1 cellular context compared by ENCODE assay signal in the genomic region with DNA sequence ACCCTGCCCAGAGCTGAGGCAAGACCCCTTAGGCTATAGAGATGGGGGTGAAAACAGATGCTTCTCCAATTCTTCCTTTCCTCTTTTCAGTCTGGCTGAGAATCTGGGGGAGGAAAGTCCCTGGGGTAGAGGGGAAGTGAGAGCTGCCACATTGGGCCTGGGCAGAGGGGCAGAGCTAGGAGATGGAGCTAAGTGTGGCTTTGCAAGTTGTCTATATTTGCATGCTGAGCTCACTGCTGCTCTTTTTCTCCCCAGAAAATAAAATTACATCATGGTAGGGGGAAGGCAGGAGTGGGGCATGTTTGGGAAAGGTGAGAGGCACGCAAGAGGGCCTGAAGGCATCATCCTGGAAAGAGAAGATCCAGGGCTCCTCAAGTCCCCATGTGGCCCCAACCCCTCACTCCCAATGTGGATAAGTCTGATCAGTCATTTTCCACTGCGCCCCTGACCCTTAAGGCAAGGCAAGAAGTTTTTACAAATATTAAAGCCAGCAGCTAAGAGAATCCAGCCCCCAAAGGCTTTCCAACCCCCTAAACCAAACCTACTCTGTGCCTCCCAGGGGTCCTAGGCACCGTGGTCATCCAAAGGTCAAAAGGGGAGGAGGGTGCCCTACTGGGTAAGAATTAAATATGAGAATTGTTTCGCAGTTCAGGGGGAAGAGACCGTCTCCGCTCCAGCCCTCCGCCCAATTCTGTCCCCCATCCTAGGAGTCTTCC.
A peak's percentile ranks its signal among the peaks of the same experiment; 100 is the strongest.
TF ChIP-seq lines count a peak whose summit lies in the region.

No MANE protein-coding gene starts in this region.

TF ChIP-seq in GM12878, 131 proteins besides CTCF, POLR2A, EP300 and RAD21 (continued from another document and continues in another):
- TF ChIP-seq, protein P1, sequence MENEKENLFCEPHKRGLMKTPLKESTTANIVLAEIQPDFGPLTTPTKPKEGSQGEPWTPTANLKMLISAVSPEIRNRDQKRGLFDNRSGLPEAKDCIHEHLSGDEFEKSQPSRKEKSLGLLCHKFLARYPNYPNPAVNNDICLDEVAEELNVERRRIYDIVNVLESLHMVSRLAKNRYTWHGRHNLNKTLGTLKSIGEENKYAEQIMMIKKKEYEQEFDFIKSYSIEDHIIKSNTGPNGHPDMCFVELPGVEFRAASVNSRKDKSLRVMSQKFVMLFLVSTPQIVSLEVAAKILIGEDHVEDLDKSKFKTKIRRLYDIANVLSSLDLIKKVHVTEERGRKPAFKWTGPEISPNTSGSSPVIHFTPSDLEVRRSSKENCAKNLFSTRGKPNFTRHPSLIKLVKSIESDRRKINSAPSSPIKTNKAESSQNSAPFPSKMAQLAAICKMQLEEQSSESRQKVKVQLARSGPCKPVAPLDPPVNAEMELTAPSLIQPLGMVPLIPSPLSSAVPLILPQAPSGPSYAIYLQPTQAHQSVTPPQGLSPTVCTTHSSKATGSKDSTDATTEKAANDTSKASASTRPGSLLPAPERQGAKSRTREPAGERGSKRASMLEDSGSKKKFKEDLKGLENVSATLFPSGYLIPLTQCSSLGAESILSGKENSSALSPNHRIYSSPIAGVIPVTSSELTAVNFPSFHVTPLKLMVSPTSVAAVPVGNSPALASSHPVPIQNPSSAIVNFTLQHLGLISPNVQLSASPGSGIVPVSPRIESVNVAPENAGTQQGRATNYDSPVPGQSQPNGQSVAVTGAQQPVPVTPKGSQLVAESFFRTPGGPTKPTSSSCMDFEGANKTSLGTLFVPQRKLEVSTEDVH (IDR thresholded peaks at IDR 0.05; ENCODE audit: low read depth, partially characterized antibody), result no peak
- TF ChIP-seq, protein P2, sequence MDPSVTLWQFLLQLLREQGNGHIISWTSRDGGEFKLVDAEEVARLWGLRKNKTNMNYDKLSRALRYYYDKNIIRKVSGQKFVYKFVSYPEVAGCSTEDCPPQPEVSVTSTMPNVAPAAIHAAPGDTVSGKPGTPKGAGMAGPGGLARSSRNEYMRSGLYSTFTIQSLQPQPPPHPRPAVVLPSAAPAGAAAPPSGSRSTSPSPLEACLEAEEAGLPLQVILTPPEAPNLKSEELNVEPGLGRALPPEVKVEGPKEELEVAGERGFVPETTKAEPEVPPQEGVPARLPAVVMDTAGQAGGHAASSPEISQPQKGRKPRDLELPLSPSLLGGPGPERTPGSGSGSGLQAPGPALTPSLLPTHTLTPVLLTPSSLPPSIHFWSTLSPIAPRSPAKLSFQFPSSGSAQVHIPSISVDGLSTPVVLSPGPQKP (IDR thresholded peaks at IDR 0.05; ENCODE audit: low read depth, low read length), result no peak
- peak; percentile 77 for TF ChIP-seq MEF2B (IDR thresholded peaks at IDR 0.05; ENCODE audit: partially characterized antibody, poor library complexity, severe bottlenecking)
- TF ChIP-seq, protein P3, sequence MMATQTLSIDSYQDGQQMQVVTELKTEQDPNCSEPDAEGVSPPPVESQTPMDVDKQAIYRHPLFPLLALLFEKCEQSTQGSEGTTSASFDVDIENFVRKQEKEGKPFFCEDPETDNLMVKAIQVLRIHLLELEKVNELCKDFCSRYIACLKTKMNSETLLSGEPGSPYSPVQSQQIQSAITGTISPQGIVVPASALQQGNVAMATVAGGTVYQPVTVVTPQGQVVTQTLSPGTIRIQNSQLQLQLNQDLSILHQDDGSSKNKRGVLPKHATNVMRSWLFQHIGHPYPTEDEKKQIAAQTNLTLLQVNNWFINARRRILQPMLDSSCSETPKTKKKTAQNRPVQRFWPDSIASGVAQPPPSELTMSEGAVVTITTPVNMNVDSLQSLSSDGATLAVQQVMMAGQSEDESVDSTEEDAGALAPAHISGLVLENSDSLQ (IDR thresholded peaks at IDR 0.05), result no peak
- TF ChIP-seq, protein P4, sequence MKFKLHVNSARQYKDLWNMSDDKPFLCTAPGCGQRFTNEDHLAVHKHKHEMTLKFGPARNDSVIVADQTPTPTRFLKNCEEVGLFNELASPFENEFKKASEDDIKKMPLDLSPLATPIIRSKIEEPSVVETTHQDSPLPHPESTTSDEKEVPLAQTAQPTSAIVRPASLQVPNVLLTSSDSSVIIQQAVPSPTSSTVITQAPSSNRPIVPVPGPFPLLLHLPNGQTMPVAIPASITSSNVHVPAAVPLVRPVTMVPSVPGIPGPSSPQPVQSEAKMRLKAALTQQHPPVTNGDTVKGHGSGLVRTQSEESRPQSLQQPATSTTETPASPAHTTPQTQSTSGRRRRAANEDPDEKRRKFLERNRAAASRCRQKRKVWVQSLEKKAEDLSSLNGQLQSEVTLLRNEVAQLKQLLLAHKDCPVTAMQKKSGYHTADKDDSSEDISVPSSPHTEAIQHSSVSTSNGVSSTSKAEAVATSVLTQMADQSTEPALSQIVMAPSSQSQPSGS (IDR thresholded peaks at IDR 0.05; ENCODE audit: low read length), result peak; percentile 84
- no peak; the same call in 1 of the 2 replicates for TF ChIP-seq STAT3 (IDR thresholded peaks at IDR 0.05; ENCODE audit: low read depth, low read length)
- 0 out of 2 replicates have a peak, but pooled peaks have one; percentile 12 for TF ChIP-seq RB1 (IDR thresholded peaks at IDR 0.05; ENCODE audit: borderline replicate concordance)
- 0 out of 2 replicates have a peak, but pooled peaks have one; percentile 33 for TF ChIP-seq MEF2A (IDR thresholded peaks at IDR 0.05; ENCODE audit: insufficient read depth, low read depth, low read length)
- no peak for TF ChIP-seq SREBF2 (IDR thresholded peaks at IDR 0.05; ENCODE audit: low read length)
- TF ChIP-seq RCOR1 (conservative IDR thresholded peaks at IDR 0.05; ENCODE audit: low read depth, low read length), result 0 out of 2 replicates have a peak, but pooled peaks have one; percentile 69
- peak; percentile 71 for TF ChIP-seq NR2F1 (conservative IDR thresholded peaks at IDR 0.05)
- TF ChIP-seq, protein P5, sequence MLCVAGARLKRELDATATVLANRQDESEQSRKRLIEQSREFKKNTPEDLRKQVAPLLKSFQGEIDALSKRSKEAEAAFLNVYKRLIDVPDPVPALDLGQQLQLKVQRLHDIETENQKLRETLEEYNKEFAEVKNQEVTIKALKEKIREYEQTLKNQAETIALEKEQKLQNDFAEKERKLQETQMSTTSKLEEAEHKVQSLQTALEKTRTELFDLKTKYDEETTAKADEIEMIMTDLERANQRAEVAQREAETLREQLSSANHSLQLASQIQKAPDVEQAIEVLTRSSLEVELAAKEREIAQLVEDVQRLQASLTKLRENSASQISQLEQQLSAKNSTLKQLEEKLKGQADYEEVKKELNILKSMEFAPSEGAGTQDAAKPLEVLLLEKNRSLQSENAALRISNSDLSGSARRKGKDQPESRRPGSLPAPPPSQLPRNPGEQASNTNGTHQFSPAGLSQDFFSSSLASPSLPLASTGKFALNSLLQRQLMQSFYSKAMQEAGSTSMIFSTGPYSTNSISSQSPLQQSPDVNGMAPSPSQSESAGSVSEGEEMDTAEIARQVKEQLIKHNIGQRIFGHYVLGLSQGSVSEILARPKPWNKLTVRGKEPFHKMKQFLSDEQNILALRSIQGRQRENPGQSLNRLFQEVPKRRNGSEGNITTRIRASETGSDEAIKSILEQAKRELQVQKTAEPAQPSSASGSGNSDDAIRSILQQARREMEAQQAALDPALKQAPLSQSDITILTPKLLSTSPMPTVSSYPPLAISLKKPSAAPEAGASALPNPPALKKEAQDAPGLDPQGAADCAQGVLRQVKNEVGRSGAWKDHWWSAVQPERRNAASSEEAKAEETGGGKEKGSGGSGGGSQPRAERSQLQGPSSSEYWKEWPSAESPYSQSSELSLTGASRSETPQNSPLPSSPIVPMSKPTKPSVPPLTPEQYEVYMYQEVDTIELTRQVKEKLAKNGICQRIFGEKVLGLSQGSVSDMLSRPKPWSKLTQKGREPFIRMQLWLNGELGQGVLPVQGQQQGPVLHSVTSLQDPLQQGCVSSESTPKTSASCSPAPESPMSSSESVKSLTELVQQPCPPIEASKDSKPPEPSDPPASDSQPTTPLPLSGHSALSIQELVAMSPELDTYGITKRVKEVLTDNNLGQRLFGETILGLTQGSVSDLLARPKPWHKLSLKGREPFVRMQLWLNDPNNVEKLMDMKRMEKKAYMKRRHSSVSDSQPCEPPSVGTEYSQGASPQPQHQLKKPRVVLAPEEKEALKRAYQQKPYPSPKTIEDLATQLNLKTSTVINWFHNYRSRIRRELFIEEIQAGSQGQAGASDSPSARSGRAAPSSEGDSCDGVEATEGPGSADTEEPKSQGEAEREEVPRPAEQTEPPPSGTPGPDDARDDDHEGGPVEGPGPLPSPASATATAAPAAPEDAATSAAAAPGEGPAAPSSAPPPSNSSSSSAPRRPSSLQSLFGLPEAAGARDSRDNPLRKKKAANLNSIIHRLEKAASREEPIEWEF (IDR thresholded peaks at IDR 0.05; ENCODE audit: insufficient replicate concordance, low read depth, low read length), result no peak
- 0 out of 2 replicates have a peak, but pooled peaks have one; percentile 33 for TF ChIP-seq TCF12 (IDR thresholded peaks at IDR 0.05; ENCODE audit: low read depth, low read length)
- no peak for TF ChIP-seq ETV6 (conservative IDR thresholded peaks at IDR 0.05 in 1 of 2, IDR thresholded peaks at IDR 0.05 in 1 of 2; ENCODE audit: borderline replicate concordance in 1 of 2, low read depth in 1 of 2)
- TF ChIP-seq, protein P6, sequence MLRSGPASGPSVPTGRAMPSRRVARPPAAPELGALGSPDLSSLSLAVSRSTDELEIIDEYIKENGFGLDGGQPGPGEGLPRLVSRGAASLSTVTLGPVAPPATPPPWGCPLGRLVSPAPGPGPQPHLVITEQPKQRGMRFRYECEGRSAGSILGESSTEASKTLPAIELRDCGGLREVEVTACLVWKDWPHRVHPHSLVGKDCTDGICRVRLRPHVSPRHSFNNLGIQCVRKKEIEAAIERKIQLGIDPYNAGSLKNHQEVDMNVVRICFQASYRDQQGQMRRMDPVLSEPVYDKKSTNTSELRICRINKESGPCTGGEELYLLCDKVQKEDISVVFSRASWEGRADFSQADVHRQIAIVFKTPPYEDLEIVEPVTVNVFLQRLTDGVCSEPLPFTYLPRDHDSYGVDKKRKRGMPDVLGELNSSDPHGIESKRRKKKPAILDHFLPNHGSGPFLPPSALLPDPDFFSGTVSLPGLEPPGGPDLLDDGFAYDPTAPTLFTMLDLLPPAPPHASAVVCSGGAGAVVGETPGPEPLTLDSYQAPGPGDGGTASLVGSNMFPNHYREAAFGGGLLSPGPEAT (IDR thresholded peaks at IDR 0.05; ENCODE audit: low read depth), result peak; percentile 99
- TF ChIP-seq FOS (IDR thresholded peaks at IDR 0.05; ENCODE audit: borderline replicate concordance, extremely low read depth, insufficient read length), result no peak
- TF ChIP-seq, protein P7, sequence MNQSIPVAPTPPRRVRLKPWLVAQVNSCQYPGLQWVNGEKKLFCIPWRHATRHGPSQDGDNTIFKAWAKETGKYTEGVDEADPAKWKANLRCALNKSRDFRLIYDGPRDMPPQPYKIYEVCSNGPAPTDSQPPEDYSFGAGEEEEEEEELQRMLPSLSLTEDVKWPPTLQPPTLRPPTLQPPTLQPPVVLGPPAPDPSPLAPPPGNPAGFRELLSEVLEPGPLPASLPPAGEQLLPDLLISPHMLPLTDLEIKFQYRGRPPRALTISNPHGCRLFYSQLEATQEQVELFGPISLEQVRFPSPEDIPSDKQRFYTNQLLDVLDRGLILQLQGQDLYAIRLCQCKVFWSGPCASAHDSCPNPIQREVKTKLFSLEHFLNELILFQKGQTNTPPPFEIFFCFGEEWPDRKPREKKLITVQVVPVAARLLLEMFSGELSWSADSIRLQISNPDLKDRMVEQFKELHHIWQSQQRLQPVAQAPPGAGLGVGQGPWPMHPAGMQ (IDR thresholded peaks at IDR 0.05; ENCODE audit: borderline replicate concordance), result no peak
- TF ChIP-seq, protein P8, sequence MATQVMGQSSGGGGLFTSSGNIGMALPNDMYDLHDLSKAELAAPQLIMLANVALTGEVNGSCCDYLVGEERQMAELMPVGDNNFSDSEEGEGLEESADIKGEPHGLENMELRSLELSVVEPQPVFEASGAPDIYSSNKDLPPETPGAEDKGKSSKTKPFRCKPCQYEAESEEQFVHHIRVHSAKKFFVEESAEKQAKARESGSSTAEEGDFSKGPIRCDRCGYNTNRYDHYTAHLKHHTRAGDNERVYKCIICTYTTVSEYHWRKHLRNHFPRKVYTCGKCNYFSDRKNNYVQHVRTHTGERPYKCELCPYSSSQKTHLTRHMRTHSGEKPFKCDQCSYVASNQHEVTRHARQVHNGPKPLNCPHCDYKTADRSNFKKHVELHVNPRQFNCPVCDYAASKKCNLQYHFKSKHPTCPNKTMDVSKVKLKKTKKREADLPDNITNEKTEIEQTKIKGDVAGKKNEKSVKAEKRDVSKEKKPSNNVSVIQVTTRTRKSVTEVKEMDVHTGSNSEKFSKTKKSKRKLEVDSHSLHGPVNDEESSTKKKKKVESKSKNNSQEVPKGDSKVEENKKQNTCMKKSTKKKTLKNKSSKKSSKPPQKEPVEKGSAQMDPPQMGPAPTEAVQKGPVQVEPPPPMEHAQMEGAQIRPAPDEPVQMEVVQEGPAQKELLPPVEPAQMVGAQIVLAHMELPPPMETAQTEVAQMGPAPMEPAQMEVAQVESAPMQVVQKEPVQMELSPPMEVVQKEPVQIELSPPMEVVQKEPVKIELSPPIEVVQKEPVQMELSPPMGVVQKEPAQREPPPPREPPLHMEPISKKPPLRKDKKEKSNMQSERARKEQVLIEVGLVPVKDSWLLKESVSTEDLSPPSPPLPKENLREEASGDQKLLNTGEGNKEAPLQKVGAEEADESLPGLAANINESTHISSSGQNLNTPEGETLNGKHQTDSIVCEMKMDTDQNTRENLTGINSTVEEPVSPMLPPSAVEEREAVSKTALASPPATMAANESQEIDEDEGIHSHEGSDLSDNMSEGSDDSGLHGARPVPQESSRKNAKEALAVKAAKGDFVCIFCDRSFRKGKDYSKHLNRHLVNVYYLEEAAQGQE (IDR thresholded peaks at IDR 0.05; ENCODE audit: low read depth, low read length), result no peak
- TF ChIP-seq IKZF1 (conservative IDR thresholded peaks at IDR 0.05), result peak; percentile 98
- TF ChIP-seq, protein P9, sequence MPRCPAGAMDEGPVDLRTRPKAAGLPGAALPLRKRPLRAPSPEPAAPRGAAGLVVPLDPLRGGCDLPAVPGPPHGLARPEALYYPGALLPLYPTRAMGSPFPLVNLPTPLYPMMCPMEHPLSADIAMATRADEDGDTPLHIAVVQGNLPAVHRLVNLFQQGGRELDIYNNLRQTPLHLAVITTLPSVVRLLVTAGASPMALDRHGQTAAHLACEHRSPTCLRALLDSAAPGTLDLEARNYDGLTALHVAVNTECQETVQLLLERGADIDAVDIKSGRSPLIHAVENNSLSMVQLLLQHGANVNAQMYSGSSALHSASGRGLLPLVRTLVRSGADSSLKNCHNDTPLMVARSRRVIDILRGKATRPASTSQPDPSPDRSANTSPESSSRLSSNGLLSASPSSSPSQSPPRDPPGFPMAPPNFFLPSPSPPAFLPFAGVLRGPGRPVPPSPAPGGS (IDR thresholded peaks at IDR 0.05; ENCODE audit: borderline replicate concordance, insufficient read depth, low read depth, low read length, poor library complexity, severe bottlenecking), result peak; percentile 32
- TF ChIP-seq CBX5 (IDR thresholded peaks at IDR 0.05; ENCODE audit: low read depth), result no peak
- no peak for TF ChIP-seq ZNF384 (IDR thresholded peaks at IDR 0.05; ENCODE audit: borderline replicate concordance, low read depth, low read length)
- TF ChIP-seq RAD51 (IDR thresholded peaks at IDR 0.05), result no peak
- TF ChIP-seq MXI1 (IDR thresholded peaks at IDR 0.05; ENCODE audit: low read depth, low read length), result no peak
- no peak for TF ChIP-seq JUNB (IDR thresholded peaks at IDR 0.05)
- TF ChIP-seq POU2F2 (IDR thresholded peaks at IDR 0.05; ENCODE audit: borderline replicate concordance, low read depth, low read length), result peak; percentile 90; the same call in 2 of the 3 replicates
- TF ChIP-seq SMARCA5 (IDR thresholded peaks at IDR 0.05), result no peak
- TF ChIP-seq, protein P10, sequence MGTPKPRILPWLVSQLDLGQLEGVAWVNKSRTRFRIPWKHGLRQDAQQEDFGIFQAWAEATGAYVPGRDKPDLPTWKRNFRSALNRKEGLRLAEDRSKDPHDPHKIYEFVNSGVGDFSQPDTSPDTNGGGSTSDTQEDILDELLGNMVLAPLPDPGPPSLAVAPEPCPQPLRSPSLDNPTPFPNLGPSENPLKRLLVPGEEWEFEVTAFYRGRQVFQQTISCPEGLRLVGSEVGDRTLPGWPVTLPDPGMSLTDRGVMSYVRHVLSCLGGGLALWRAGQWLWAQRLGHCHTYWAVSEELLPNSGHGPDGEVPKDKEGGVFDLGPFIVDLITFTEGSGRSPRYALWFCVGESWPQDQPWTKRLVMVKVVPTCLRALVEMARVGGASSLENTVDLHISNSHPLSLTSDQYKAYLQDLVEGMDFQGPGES (IDR thresholded peaks at IDR 0.05), result no peak
